10 cellular contexts compared by ENCODE assay signal in the genomic region with DNA sequence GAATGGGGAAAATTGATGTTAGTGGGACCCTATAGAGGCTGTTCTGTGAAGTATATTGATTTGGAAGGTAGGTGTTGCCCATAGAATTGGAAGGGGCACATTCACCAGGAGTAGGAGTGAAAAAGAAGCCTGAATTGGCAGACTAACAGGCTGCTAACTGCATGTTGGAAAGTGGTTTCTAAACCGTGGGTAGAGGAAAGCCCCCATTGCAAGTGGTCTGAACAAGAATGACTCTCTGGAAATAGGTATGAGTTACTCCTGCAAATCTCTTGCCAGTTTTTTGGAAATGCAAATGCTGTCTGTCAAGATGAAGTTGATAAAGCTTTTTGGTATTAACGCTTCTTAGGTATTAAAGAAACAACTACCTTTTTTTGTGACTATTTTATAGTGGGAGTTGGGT. TPM values are rescaled to one million over a fixed set of nuclear protein-coding genes. Genes with fewer than 3 reads are reported as not detected.
DNase-seq lines count a peak whose midpoint lies in the region; ATAC-seq and TF ChIP-seq lines count a peak whose summit lies in the region.
"Had no signal": no experiment of that assay in that cellular context is flagged by ENCODE, and none has a peak within 500 bp of the region (broad histone marks: within the 10 kb centered on the region; RNA-seq: fewer than 3 reads in every experiment).

No MANE protein-coding gene starts in this region.

- no peaks in the 10 kb centered on the region for H3K9me3 Mint-ChIP-seq in CD8-positive, alpha-beta memory T cell
- no peaks in the 10 kb centered on the region for H3K9me3 Mint-ChIP-seq in activated naive CD8-positive, alpha-beta T cell treated with anti-CD3 and anti-CD28 coated beads, Interleukin-2, amount 10 ng/mL, durations not matched to agents 7 days and 5 days
- H3K9me3 Mint-ChIP-seq in nephron = no peaks in the 10 kb centered on the region

- no peaks in the 10 kb centered on the region for H3K9me3 ChIP-seq in CD8-positive, alpha-beta memory T cell (ENCODE audit: low read length)
- H3K9me3 ChIP-seq: SJSA1, testis had no signal

- no peaks in the 10 kb centered on the region for H3K27me3 ChIP-seq in CD8-positive, alpha-beta memory T cell (ENCODE audit: insufficient read depth, low read length, poor library complexity, severe bottlenecking)
- H3K27me3 ChIP-seq: SJSA1, testis had no signal

- no peak for ATAC-seq in activated naive CD8-positive, alpha-beta T cell treated with anti-CD3 and anti-CD28 coated beads, Interleukin-2, amount 10 ng/mL, durations not matched to agents 7 days and 5 days (ENCODE audit: low read depth)

- H3K4me1 Mint-ChIP-seq in CD8-positive, alpha-beta memory T cell = peaks cover 61 to 72% (median 69%) of the 10 kb centered on the region in 3 donors
- peaks cover 48% of the 10 kb centered on the region for H3K4me1 Mint-ChIP-seq in activated naive CD8-positive, alpha-beta T cell treated with anti-CD3 and anti-CD28 coated beads, Interleukin-2, amount 10 ng/mL, durations not matched to agents 7 days and 5 days
- peaks cover 60% of the 10 kb centered on the region for H3K4me1 Mint-ChIP-seq in nephron

- H3K27ac Mint-ChIP-seq in CD8-positive, alpha-beta memory T cell = peak overlapping the region; percentile 74 to 99 (median 94)
- peak overlapping the region; percentile 99 for H3K27ac Mint-ChIP-seq in activated naive CD8-positive, alpha-beta T cell treated with anti-CD3 and anti-CD28 coated beads, Interleukin-2, amount 10 ng/mL, durations not matched to agents 7 days and 5 days
- peak overlapping the region; percentile 80 to 98 (median 98) for H3K27ac Mint-ChIP-seq in nephron

- H3K4me3 ChIP-seq in CD8-positive, alpha-beta memory T cell (ENCODE audit: low read length) = no peak overlapping the region

- TF ChIP-seq CTCF in nephron (IDR thresholded peaks at IDR 0.05; ENCODE audit: unreplicated experiment in 3 of 3) = no peak

- H3K4me3 Mint-ChIP-seq in CD8-positive, alpha-beta memory T cell = peak overlapping the region; percentile 92 to 99 (median 96)
- peak overlapping the region; percentile 95 for H3K4me3 Mint-ChIP-seq in activated naive CD8-positive, alpha-beta T cell treated with anti-CD3 and anti-CD28 coated beads, Interleukin-2, amount 10 ng/mL, durations not matched to agents 7 days and 5 days
- peak overlapping the region; percentile 98 to 99 (median 99) for H3K4me3 Mint-ChIP-seq in nephron

- peaks cover 45% of the 10 kb centered on the region for H3K4me1 ChIP-seq in CD8-positive, alpha-beta memory T cell (ENCODE audit: insufficient read depth, low read length)

- H3K27ac ChIP-seq in CD8-positive, alpha-beta memory T cell (ENCODE audit: low read depth, low read length) = no peak overlapping the region
- H3K27ac ChIP-seq: SJSA1 had no signal

- POLR2A ChIA-PET in CD8-positive, alpha-beta memory T cell (lab: Charles Lee) = interaction anchor here (3.6 kb wide), 1 partner anchor 108 kb away, joined by 13 read pairs; the partner anchor contains the start of genes NKIRAS1 and RPL15
- POLR2A ChIA-PET in HEK293T (lab: Yijun Ruan, JAX) = interaction anchor here (3.2 kb wide), 1 partner anchor 108 kb away, joined by 11 read pairs; the partner anchor contains the start of genes NKIRAS1 and RPL15
- POLR2A ChIA-PET in activated naive CD8-positive, alpha-beta T cell treated with anti-CD3 and anti-CD28 coated beads, Interleukin-2, amount 10 ng/mL, durations not matched to agents 7 days and 5 days (lab: Charles Lee) = interaction anchor here (6.1 kb wide), 1 partner anchor 108 kb away, joined by 41 read pairs; the partner anchor contains the start of genes NKIRAS1 and RPL15

- H3K36me3 Mint-ChIP-seq in CD8-positive, alpha-beta memory T cell = peaks cover 0 to 26% (median 10%) of the 10 kb centered on the region in 3 donors
- H3K36me3 Mint-ChIP-seq in activated naive CD8-positive, alpha-beta T cell treated with anti-CD3 and anti-CD28 coated beads, Interleukin-2, amount 10 ng/mL, durations not matched to agents 7 days and 5 days = peaks cover 26% of the 10 kb centered on the region
- peaks cover 36% of the 10 kb centered on the region for H3K36me3 Mint-ChIP-seq in nephron (ENCODE audit: low read depth)

- CTCF ChIA-PET in CD8-positive, alpha-beta memory T cell (lab: Charles Lee) = no interaction called here
- CTCF ChIA-PET in HEK293T (lab: Yijun Ruan, JAX) = no interaction called here

- H3K27me3 Mint-ChIP-seq in CD8-positive, alpha-beta memory T cell = no peaks in the 10 kb centered on the region
- H3K27me3 Mint-ChIP-seq in activated naive CD8-positive, alpha-beta T cell treated with anti-CD3 and anti-CD28 coated beads, Interleukin-2, amount 10 ng/mL, durations not matched to agents 7 days and 5 days = peaks cover 9% of the 10 kb centered on the region
- H3K27me3 Mint-ChIP-seq in nephron (ENCODE audit: low read depth) = peaks cover 4% of the 10 kb centered on the region

- H3K36me3 ChIP-seq in CD8-positive, alpha-beta memory T cell (ENCODE audit: insufficient read depth, low read length) = no peaks in the 10 kb centered on the region

- DNase-seq in CD8-positive, alpha-beta memory T cell = no peak
- no peak for DNase-seq in HEK293T (ENCODE audit: extremely low spot score)
- DNase-seq in activated naive CD8-positive, alpha-beta T cell treated with anti-CD3 and anti-CD28 coated beads, Interleukin-2, amount 10 ng/mL, durations not matched to agents 7 days and 5 days = no peak
- no peak for DNase-seq in MV-4-11 (lab: John Stamatoyannopoulos, UW)
- DNase-seq in middle frontal gyrus (ENCODE audit: extremely low spot score, low spot score) = no peak
- no peak for DNase-seq in NCI-H1694 (lab: John Stamatoyannopoulos, UW)
- no peak for DNase-seq in islet precursor cell
- DNase-seq: testis had no signal

TF ChIP-seq in HEK293T, 16 proteins besides CTCF, POLR2A, EP300 and RAD21:
- TF ChIP-seq PKNOX1 (IDR thresholded peaks at IDR 0.05) = 0 out of 2 replicates have a peak, but pooled peaks have one; percentile 4
- TF ChIP-seq ELF4 (IDR thresholded peaks at IDR 0.05) = no peak

RNA-seq across cellular contexts. Expression of gene UBE2E1, which starts 3.5 kb away (rescaled TPM):
- 10 to 100 TPM; 50.1 to 50.7 TPM for total RNA-seq in CD8-positive, alpha-beta memory T cell
- 8.1 TPM for polyA plus RNA-seq in CD8-positive, alpha-beta memory T cell
- total RNA-seq in activated naive CD8-positive, alpha-beta T cell treated with anti-CD3 and anti-CD28 coated beads, Interleukin-2, amount 10 ng/mL, durations not matched to agents 7 days and 5 days = 10 to 100 TPM; 61.7 to 67.9 TPM
